In genomic region chr11:35276396-35276795, GRCh38 we compare ENCODE assay signal across 13 cellular contexts.
A peak's percentile ranks its signal among the peaks of the same experiment; 100 is the strongest.
DNase-seq lines count a peak whose midpoint lies in the region; ATAC-seq and TF ChIP-seq lines count a peak whose summit lies in the region.
"Had no signal": no experiment of that assay in that cellular context is flagged by ENCODE, and none has a peak within 500 bp of the region (broad histone marks: within the 10 kb centered on the region; RNA-seq: fewer than 3 reads in every experiment).

No MANE protein-coding gene starts in this region.

- no peaks in the 10 kb centered on the region for H3K79me2 ChIP-seq in OCI-LY7 (ENCODE audit: insufficient read depth, low read depth, low read length)

- H3K27ac Mint-ChIP-seq in activated naive CD4-positive, alpha-beta T cell treated with anti-CD3 and anti-CD28 coated beads, Interleukin-2, amount 50 U/mL, for 72 hours: peak overlapping the region in 1 of 2 donors; percentile 63
- H3K27ac Mint-ChIP-seq: IgD-negative memory B cell had no signal

- intact Hi-C loops in adrenal gland (cut with DNase I): no loop called here
- intact Hi-C loops in tibial artery (cut with DNase I; ENCODE audit: low total_unique reads): no loop called here
- intact Hi-C loops in OCI-LY7 (cut with micrococcal nuclease; ENCODE audit: unreplicated experiment): no loop called here

- H3K36me3 Mint-ChIP-seq in activated naive CD4-positive, alpha-beta T cell treated with anti-CD3 and anti-CD28 coated beads, Interleukin-2, amount 50 U/mL, for 72 hours: peaks cover 5 to 15% of the 10 kb centered on the region in 2 donors

- H3K36me3 ChIP-seq in adrenal gland (replicated peaks in 1 of 2): no peaks in the 10 kb centered on the region
- H3K36me3 ChIP-seq in tibial artery: no peaks in the 10 kb centered on the region
- no peaks in the 10 kb centered on the region for H3K36me3 ChIP-seq in OCI-LY7 (ENCODE audit: insufficient read depth, low read length)
- H3K36me3 ChIP-seq: BLaER1 treated with 17β-estradiol and CSF1 and Interleukin-3, amounts not matched to agents 10 nM and 100 nM; HAP-1 had no signal

- no TSS peak for BruUV-seq in OCI-LY7 (replicated peaks; lab: Mats Ljungman, UMichigan)

- H3K27ac ChIP-seq in adrenal gland: peak overlapping the region in 4 of 5 donors; percentile 63 to 88 (median 76)
- peak overlapping the region; percentile 33 for H3K27ac ChIP-seq in layer of hippocampus (ENCODE audit: low read depth, low read length)
- peak overlapping the region; percentile 67 for H3K27ac ChIP-seq in tibial artery
- H3K27ac ChIP-seq in OCI-LY7 (ENCODE audit: low read depth, low read length, poor library complexity, severe bottlenecking): no peak overlapping the region
- H3K27ac ChIP-seq: BLaER1 treated with 17β-estradiol and CSF1 and Interleukin-3, amounts not matched to agents 10 nM and 100 nM had no signal

- H2AFZ ChIP-seq in OCI-LY7 (ENCODE audit: low read length): no peak overlapping the region

- H3K4me1 ChIP-seq in adrenal gland (replicated peaks in 1 of 2): peaks cover 17 to 24% of the 10 kb centered on the region in 2 donors
- H3K4me1 ChIP-seq in tibial artery: peaks cover 0 to 44% (median 23%) of the 10 kb centered on the region in 4 donors
- H3K4me1 ChIP-seq in OCI-LY7 (ENCODE audit: insufficient read depth, low read length, poor library complexity, severe bottlenecking): no peaks in the 10 kb centered on the region
- H3K4me1 ChIP-seq: HAP-1 had no signal

- H3K4me3 ChIP-seq in adrenal gland: no peak overlapping the region
- no peak overlapping the region for H3K4me3 ChIP-seq in tibial artery
- no peak overlapping the region for H3K4me3 ChIP-seq in OCI-LY7 (ENCODE audit: low read depth, low read length, poor library complexity, severe bottlenecking)
- H3K4me3 ChIP-seq: BLaER1 treated with 17β-estradiol and CSF1 and Interleukin-3, amounts not matched to agents 10 nM and 100 nM; HAP-1 had no signal

- no peak overlapping the region for H3K4me2 ChIP-seq in OCI-LY7 (ENCODE audit: low read length)
- H3K4me2 ChIP-seq: BLaER1 treated with 17β-estradiol and CSF1 and Interleukin-3, amounts not matched to agents 10 nM and 100 nM had no signal

- peak in 1 of 2 donors; percentile 12 for DNase-seq in activated naive CD4-positive, alpha-beta T cell treated with anti-CD3 and anti-CD28 coated beads, Interleukin-2, amount 50 U/mL, for 72 hours (ENCODE audit: low spot score in 2 of 2)
- DNase-seq in activated naive CD4-positive, alpha-beta T cell treated with anti-CD3 and anti-CD28 coated beads, Interleukin-2, amount 50 U/mL, for 16 hours: no peak
- peak; percentile 71 to 88 (median 82) for DNase-seq in adrenal gland
- DNase-seq in tibial artery: peak in 1 of 2 donors; percentile 25
- DNase-seq in NAMALWA (ENCODE audit: low spot score): no peak
- no peak for DNase-seq in OCI-LY7 (ENCODE audit: low spot score)
- no peak for DNase-seq in NCI-H2107 (lab: John Stamatoyannopoulos, UW)
- DNase-seq: NCI-H748 treated with DMSO at 0.1 percent for 48 hours, occipital lobe had no signal

- H3K27me3 ChIP-seq in adrenal gland (no peaks in the 10 kb centered on the region), layer of hippocampus (ENCODE audit: control insufficient read depth, insufficient read depth, low read length) (no peaks in the 10 kb centered on the region), tibial artery (no peaks in the 10 kb centered on the region)
- H3K27me3 ChIP-seq: BLaER1 treated with 17β-estradiol and CSF1 and Interleukin-3, amounts not matched to agents 10 nM and 100 nM had no signal

- no peaks in the 10 kb centered on the region for H3K9me3 ChIP-seq in adrenal gland (replicated peaks in 1 of 3)
- H3K9me3 ChIP-seq in tibial artery: no peaks in the 10 kb centered on the region
- H3K9me3 ChIP-seq in OCI-LY7 (ENCODE audit: low read length): no peaks in the 10 kb centered on the region
- H3K9me3 ChIP-seq: BLaER1 treated with 17β-estradiol and CSF1 and Interleukin-3, amounts not matched to agents 10 nM and 100 nM; HAP-1 had no signal

- TF ChIP-seq POLR2A in adrenal gland (IDR thresholded peaks at IDR 0.05): peak in 1 of 2 donors; percentile 75

- peak; percentile 9 to 46 for ATAC-seq in activated naive CD4-positive, alpha-beta T cell treated with anti-CD3 and anti-CD28 coated beads, Interleukin-2, amount 50 U/mL, for 72 hours

- CTCF ChIA-PET in OCI-LY7 (lab: Charles Lee; ENCODE audit: unreplicated experiment): no interaction called here

- WGBS in adrenal gland, 4 donors: 33 to 60% (median 53%) methylated on average over 1 of the region's 1 CpG

- TF ChIP-seq CTCF in adrenal gland (IDR thresholded peaks at IDR 0.05) (no peak), tibial artery (IDR thresholded peaks at IDR 0.05) (no peak), OCI-LY7 (conservative IDR thresholded peaks at IDR 0.05; ENCODE audit: low read length) (no peak)

- peaks cover 0 to 4% of the 10 kb centered on the region in 2 donors for H3K9me3 Mint-ChIP-seq in activated naive CD4-positive, alpha-beta T cell treated with anti-CD3 and anti-CD28 coated beads, Interleukin-2, amount 50 U/mL, for 72 hours

- H3K9me2 ChIP-seq in OCI-LY7 (ENCODE audit: insufficient read depth, low read length): no peaks in the 10 kb centered on the region

- no peaks in the 10 kb centered on the region for H4K20me1 ChIP-seq in OCI-LY7 (ENCODE audit: insufficient read depth, low read length)
- H4K20me1 ChIP-seq: BLaER1 treated with 17β-estradiol and CSF1 and Interleukin-3, amounts not matched to agents 10 nM and 100 nM had no signal

- POLR2A ChIA-PET in OCI-LY7 (lab: Charles Lee): no interaction called here

Comparison
In these comparisons a context has a peak if more than half of its experiments do, and no peak if none do; other contexts are left out.
1. DNase-seq: peak in adrenal gland (7 of 7); none in activated naive CD4-positive, alpha-beta T cell treated with anti-CD3 and anti-CD28 coated beads, Interleukin-2, amount 50 U/mL, for 16 hours (single experiment), NAMALWA (single experiment), OCI-LY7 (single experiment) and NCI-H2107 (single experiment).